8 cellular contexts compared by ENCODE assay signal in the genomic region with DNA sequence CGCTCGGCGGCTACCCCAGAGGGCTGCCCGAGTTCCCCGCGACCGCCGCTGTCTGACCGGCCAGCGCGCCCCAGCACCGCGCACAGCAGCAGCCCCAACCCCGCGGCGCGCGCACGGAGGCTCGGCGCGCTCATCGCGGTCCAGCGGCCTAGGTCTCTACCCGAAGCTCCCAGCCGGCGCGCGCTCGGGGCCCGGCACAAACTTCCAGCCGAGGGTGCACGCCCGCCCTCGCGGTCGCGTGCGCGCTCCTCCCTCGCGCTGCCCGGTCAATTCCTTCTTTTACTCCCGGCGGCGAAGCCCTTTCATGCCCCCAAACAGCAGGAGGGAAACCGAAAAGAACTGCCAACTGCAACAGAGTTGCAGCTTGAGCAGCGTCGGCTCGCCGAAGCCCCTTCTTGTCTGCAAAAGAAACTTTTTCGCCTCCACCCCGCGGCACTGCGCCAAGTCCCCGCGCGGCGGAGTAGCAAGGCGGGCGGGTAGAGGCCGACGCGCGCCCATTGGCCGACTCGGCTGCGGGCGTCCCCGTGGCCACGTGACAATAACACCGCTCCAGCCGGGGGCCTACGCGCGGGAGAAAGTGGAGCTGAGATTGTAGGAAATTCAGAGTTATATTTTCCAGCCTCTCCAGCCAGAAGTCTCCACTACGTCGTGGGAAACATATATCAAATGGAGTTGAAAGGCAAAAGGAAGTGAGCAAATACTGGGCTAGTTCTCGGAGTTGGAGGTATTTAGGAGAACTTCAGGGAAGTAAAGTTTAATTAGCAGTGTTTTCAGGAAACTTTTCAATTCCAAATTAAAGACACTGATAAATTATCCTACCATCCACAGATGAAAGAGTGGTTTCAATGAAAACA. TPM values are rescaled to one million over a fixed set of nuclear protein-coding genes. Genes with fewer than 3 reads are reported as not detected.
A peak's percentile ranks its signal among the peaks of the same experiment; 100 is the strongest.
DNase-seq lines count a peak whose midpoint lies in the region; ATAC-seq, FAIRE-seq and TF ChIP-seq lines count a peak whose summit lies in the region.

A gene with protein sequence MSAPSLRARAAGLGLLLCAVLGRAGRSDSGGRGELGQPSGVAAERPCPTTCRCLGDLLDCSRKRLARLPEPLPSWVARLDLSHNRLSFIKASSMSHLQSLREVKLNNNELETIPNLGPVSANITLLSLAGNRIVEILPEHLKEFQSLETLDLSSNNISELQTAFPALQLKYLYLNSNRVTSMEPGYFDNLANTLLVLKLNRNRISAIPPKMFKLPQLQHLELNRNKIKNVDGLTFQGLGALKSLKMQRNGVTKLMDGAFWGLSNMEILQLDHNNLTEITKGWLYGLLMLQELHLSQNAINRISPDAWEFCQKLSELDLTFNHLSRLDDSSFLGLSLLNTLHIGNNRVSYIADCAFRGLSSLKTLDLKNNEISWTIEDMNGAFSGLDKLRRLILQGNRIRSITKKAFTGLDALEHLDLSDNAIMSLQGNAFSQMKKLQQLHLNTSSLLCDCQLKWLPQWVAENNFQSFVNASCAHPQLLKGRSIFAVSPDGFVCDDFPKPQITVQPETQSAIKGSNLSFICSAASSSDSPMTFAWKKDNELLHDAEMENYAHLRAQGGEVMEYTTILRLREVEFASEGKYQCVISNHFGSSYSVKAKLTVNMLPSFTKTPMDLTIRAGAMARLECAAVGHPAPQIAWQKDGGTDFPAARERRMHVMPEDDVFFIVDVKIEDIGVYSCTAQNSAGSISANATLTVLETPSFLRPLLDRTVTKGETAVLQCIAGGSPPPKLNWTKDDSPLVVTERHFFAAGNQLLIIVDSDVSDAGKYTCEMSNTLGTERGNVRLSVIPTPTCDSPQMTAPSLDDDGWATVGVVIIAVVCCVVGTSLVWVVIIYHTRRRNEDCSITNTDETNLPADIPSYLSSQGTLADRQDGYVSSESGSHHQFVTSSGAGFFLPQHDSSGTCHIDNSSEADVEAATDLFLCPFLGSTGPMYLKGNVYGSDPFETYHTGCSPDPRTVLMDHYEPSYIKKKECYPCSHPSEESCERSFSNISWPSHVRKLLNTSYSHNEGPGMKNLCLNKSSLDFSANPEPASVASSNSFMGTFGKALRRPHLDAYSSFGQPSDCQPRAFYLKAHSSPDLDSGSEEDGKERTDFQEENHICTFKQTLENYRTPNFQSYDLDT (minus strand): TSS at position 403 of the 854 bp plus-strand sequence. CDS start 269 bp downstream, at position 134.

- FAIRE-seq in astrocyte (lab: Jason Lieb, UNC) = peak; percentile 9

- DNase-seq in COLO829 (ENCODE audit: low spot score) (peak; percentile 65), NCI-H524 treated with DMSO at 0.1 percent for 48 hours (lab: John Stamatoyannopoulos, UW) (peak; percentile 40), astrocyte (ENCODE audit: low read depth) (peak; percentile 87), left ventricle myocardium superior (peak; percentile 94), pons (ENCODE audit: low spot score) (peak; percentile 67)
- no peak for DNase-seq in central memory CD4-positive, alpha-beta T cell

- H3K27me3 ChIP-seq in astrocyte (ENCODE audit: insufficient read depth, low read length) = no peaks in the 10 kb centered on the region

- peaks cover 26% of the 10 kb centered on the region for H3K4me1 Mint-ChIP-seq in astrocyte (ENCODE audit: low read depth, unreplicated experiment)

- H3K27ac Mint-ChIP-seq in astrocyte (ENCODE audit: unreplicated experiment) = peak within 1 kb of the TSS; percentile 90

- H3K4me3 Mint-ChIP-seq in astrocyte (ENCODE audit: unreplicated experiment) = peak within 1 kb of the TSS; percentile 94

- no peak for TF ChIP-seq CTCF in astrocyte (IDR thresholded peaks at IDR 0.05; ENCODE audit: insufficient read depth, low read depth, low read length)

- peaks cover 6% of the 10 kb centered on the region for H3K36me3 Mint-ChIP-seq in astrocyte (ENCODE audit: low read depth, unreplicated experiment)

- H3K79me2 ChIP-seq in astrocyte (ENCODE audit: insufficient read depth, low read length) = peaks cover 46% of the 10 kb centered on the region

- peak within 1 kb of the TSS; percentile 87 for H3K27ac ChIP-seq in astrocyte (ENCODE audit: low read depth, low read length)

- H3K9me3 ChIP-seq in astrocyte (ENCODE audit: insufficient read depth, low read depth, low read length) = no peaks in the 10 kb centered on the region

- peak within 1 kb of the TSS; percentile 83 for H3K4me3 ChIP-seq in astrocyte (ENCODE audit: insufficient read depth, low read depth, low read length)

- H3K9me3 Mint-ChIP-seq in astrocyte (ENCODE audit: unreplicated experiment) = peaks cover 2% of the 10 kb centered on the region

- no peaks in the 10 kb centered on the region for H3K27me3 Mint-ChIP-seq in astrocyte (ENCODE audit: low read depth, unreplicated experiment)

- peaks cover 2% of the 10 kb centered on the region for H4K20me1 ChIP-seq in astrocyte (ENCODE audit: insufficient read depth, low read length)

- intact Hi-C loops in left ventricle myocardium superior (cut with micrococcal nuclease) = no loop called here

- peak within 1 kb of the TSS; percentile 50 for H2AFZ ChIP-seq in astrocyte (ENCODE audit: low read depth, low read length)

- peaks cover 33% of the 10 kb centered on the region for H3K4me1 ChIP-seq in astrocyte (ENCODE audit: insufficient read depth, low read length)

- peak; percentile 94 for ATAC-seq in HG03159 (IDR thresholded peaks at IDR 0.05; ENCODE audit: unreplicated experiment)
- ATAC-seq in left ventricle myocardium superior = peak; percentile 95

- no peaks in the 10 kb centered on the region for H3K36me3 ChIP-seq in astrocyte (ENCODE audit: insufficient read depth, low read length)

- H3K4me2 ChIP-seq in astrocyte (ENCODE audit: low read length) = peak within 1 kb of the TSS; percentile 90

- peak within 1 kb of the TSS; percentile 94 for H3K9ac ChIP-seq in astrocyte (ENCODE audit: low read length)

- TF ChIP-seq POLR2A in GM19193 (IDR thresholded peaks at IDR 0.05; ENCODE audit: extremely low read depth, insufficient read depth, insufficient read length) = peak; percentile 24

RNA-seq across cellular contexts. Expression of the gene that starts here (rescaled TPM):
- total RNA-seq in astrocyte = 96.0 and 129 TPM in 2 replicates
- 4.3 TPM for total RNA-seq in left ventricle myocardium superior

Comparison
In these comparisons a context has a peak if more than half of its experiments do, and no peak if none do; other contexts are left out.
1. RNA of the gene that starts here (total RNA-seq): 96.0 to 129 TPM in astrocyte; 4.3 TPM in left ventricle myocardium superior (single experiment); every median in the first group is over 10 times any median in the second.